ENCODE assay signal across 13 cellular contexts in genomic region chr18:56043691-56044090, GRCh38.
DNase-seq lines count a peak whose midpoint lies in the region; ATAC-seq and TF ChIP-seq lines count a peak whose summit lies in the region.
"Had no signal": no experiment of that assay in that cellular context is flagged by ENCODE, and none has a peak within 500 bp of the region (broad histone marks: within the 10 kb centered on the region; RNA-seq: fewer than 3 reads in every experiment).

No MANE protein-coding gene starts in this region.

- intact Hi-C loops in sciatic nerve (cut with DNase I) = no loop called here

- no peaks in the 10 kb centered on the region for H3K79me1 ChIP-seq in H9 (ENCODE audit: insufficient read depth, low read depth, low read length, poor library complexity, severe bottlenecking)

- no peak overlapping the region for H2BK5ac ChIP-seq in H9 (ENCODE audit: insufficient read length, low read length)

- no peak overlapping the region for H3K4me2 ChIP-seq in H9 (ENCODE audit: insufficient read depth, insufficient read length, low read length)

- H3K27ac Mint-ChIP-seq in H9 = no peak overlapping the region

- H3K23me2 ChIP-seq in H9 (ENCODE audit: insufficient read length, low read depth, low read length, poor library complexity, severe bottlenecking) = no peaks in the 10 kb centered on the region

- no peak overlapping the region for H3K4ac ChIP-seq in H9 (ENCODE audit: low read depth, low read length)

- DNase-seq in H9 (peak; percentile 48), cerebellar cortex (ENCODE audit: low spot score) (peak; percentile 29), islet precursor cell (peak; percentile 94), sciatic nerve (ENCODE audit: low spot score) (peak; percentile 67), NCI-H226 (no peak), GM13976 (ENCODE audit: low spot score) (no peak), GM19238 (ENCODE audit: insufficient read length, low spot score) (no peak)
- DNase-seq: activated naive CD4-positive, alpha-beta T cell treated with anti-CD3 and anti-CD28 coated beads, Interleukin-2, amount 50 U/mL, for 16 hours; NCI-H82; Peyer's patch; upper lobe of left lung had no signal

- peaks cover 14 to 21% of the 10 kb centered on the region in 2 experiments for H3K4me1 Mint-ChIP-seq in H9
- H3K4me1 Mint-ChIP-seq: central memory CD8-positive, alpha-beta T cell had no signal

- H3K36me3 Mint-ChIP-seq in H9 (ENCODE audit: insufficient read depth in 1 of 3, low read depth in 3 of 3) = peaks cover under 1 to 14% (median 4%) of the 10 kb centered on the region in 3 experiments; a peak in 6 of 7 replicates

- H3K9me3 ChIP-seq in H9 (ENCODE audit: control insufficient read depth, low read depth, low read length) = no peaks in the 10 kb centered on the region

- no CpG with 5 or more reads among the region's 5 CpGs for WGBS in H9 (ENCODE audit: extremely low coverage, insufficient read length, low lambda C conversion rate)

- no peak overlapping the region for H3K23ac ChIP-seq in H9 (ENCODE audit: insufficient read length, low read depth, low read length)

- no peaks in the 10 kb centered on the region for H4K20me1 ChIP-seq in H9 (ENCODE audit: control insufficient read depth, insufficient read depth, insufficient read length)

- peaks cover 3% of the 10 kb centered on the region; the same call in 1 of the 2 replicates for H3K4me1 ChIP-seq in H9 (ENCODE audit: insufficient read depth, low read length)
- H3K4me1 ChIP-seq: Peyer's patch, upper lobe of left lung had no signal

- ATAC-seq in sciatic nerve (peak; percentile 98), GM21529 (IDR thresholded peaks at IDR 0.05; ENCODE audit: unreplicated experiment) (no peak)

- no peak overlapping the region for H2BK12ac ChIP-seq in H9 (ENCODE audit: insufficient read length, low read depth, low read length)

- H3K27me3 ChIP-seq in H9 (ENCODE audit: insufficient read depth, low read length) = no peaks in the 10 kb centered on the region
- H3K27me3 ChIP-seq: Peyer's patch, upper lobe of left lung had no signal

- H3K18ac ChIP-seq in H9 (ENCODE audit: insufficient read length, low read depth, low read length) = no peak overlapping the region

- H3K9me3 Mint-ChIP-seq in H9 = peaks cover 8 to 13% of the 10 kb centered on the region in 2 experiments

- H2AK5ac ChIP-seq in H9 (ENCODE audit: insufficient read length, low read length) = no peak overlapping the region

- no peaks in the 10 kb centered on the region for H3K79me2 ChIP-seq in H9 (ENCODE audit: insufficient read depth, low read length)

- H3T11ph ChIP-seq in H9 (ENCODE audit: low read length) = no peak overlapping the region

- no peak overlapping the region for H2BK20ac ChIP-seq in H9 (ENCODE audit: low read depth, low read length, poor library complexity, severe bottlenecking)

- H4K91ac ChIP-seq in H9 (ENCODE audit: insufficient read length, low read depth, low read length) = no peak overlapping the region

- in situ Hi-C loops in GM13976 (cut with MboI; ENCODE audit: low sequenced_read_pairs, unreplicated experiment) = no loop called here

- H4K5ac ChIP-seq in H9 (ENCODE audit: insufficient read length, low read depth, low read length) = no peak overlapping the region

- no peak overlapping the region for H3K9ac ChIP-seq in H9 (ENCODE audit: extremely low read depth, insufficient read length, low read length)

- H4K8ac ChIP-seq in H9 (replicated peaks; ENCODE audit: insufficient read length, low read depth, low read length) = no peak overlapping the region

- no peak overlapping the region for H2BK120ac ChIP-seq in H9 (ENCODE audit: low read depth, low read length, poor library complexity, severe bottlenecking)

- H3K14ac ChIP-seq in H9 (ENCODE audit: insufficient read depth, low read length) = no peak overlapping the region; the same call in 1 of the 2 replicates

- no peak for TF ChIP-seq CTCF in H9 (conservative IDR thresholded peaks at IDR 0.05)
- no peak for TF ChIP-seq CTCF in GM13976 (IDR thresholded peaks at IDR 0.05; ENCODE audit: borderline replicate concordance, control extremely low read depth, extremely low read depth, insufficient read depth, missing control alignments)

- H3K27ac ChIP-seq in H9 (ENCODE audit: insufficient read length, low read depth, low read length) = no peak overlapping the region
- H3K27ac ChIP-seq: Peyer's patch, upper lobe of left lung had no signal

- no peak overlapping the region for H2AFZ ChIP-seq in H9 (ENCODE audit: low read length)

- H2BK15ac ChIP-seq in H9 (ENCODE audit: low read depth, low read length) = no peak overlapping the region

- no peak overlapping the region for H3K56ac ChIP-seq in H9 (ENCODE audit: insufficient read length, low read depth, low read length)

- no peak overlapping the region for H3K4me3 Mint-ChIP-seq in H9
- H3K4me3 Mint-ChIP-seq: central memory CD8-positive, alpha-beta T cell had no signal

- H3K27me3 Mint-ChIP-seq in H9 (ENCODE audit: low read depth) = no peaks in the 10 kb centered on the region
- H3K27me3 Mint-ChIP-seq: central memory CD8-positive, alpha-beta T cell had no signal

Comparison
In these comparisons a context has a peak if more than half of its experiments do, and no peak if none do; other contexts are left out.
1. DNase-seq: peak in H9 (single experiment), cerebellar cortex (single experiment), islet precursor cell (single experiment) and sciatic nerve (single experiment); none in NCI-H226 (single experiment), GM13976 (single experiment) and GM19238 (single experiment).